8 cellular contexts compared by ENCODE assay signal in genomic region chr4:154549894-154550790, GRCh38. TPM values are rescaled to one million over a fixed set of nuclear protein-coding genes. Genes with fewer than 3 reads are reported as not detected.
A peak's percentile ranks its signal among the peaks of the same experiment; 100 is the strongest.
DNase-seq lines count a peak whose midpoint lies in the region; ATAC-seq and TF ChIP-seq lines count a peak whose summit lies in the region.

TSS of gene PLRG1 (minus strand) at chr4:154550400. CDS start at chr4:154550308, 92 bp downstream.

- no peaks in the 10 kb centered on the region for H3K36me3 ChIP-seq in thymus (ENCODE audit: control insufficient read depth, insufficient read depth)

- no peaks in the 10 kb centered on the region for H3K27me3 ChIP-seq in thymus (ENCODE audit: control insufficient read depth, insufficient read depth)

- intact Hi-C loops in head of caudate nucleus (cut with DNase I) = loop anchor here (5.0 kb wide), 1 partner anchor 72 kb away; no protein-coding TSS in a partner anchor

- H3K9me3 ChIP-seq in thymus (ENCODE audit: control insufficient read depth) = no peaks in the 10 kb centered on the region

- H3K9me3 Mint-ChIP-seq in osteocyte (ENCODE audit: unreplicated experiment) = no peaks in the 10 kb centered on the region

- no peak for TF ChIP-seq CTCF in GM12865 (IDR thresholded peaks at IDR 0.05; ENCODE audit: insufficient read depth, low read depth, low read length, missing control alignments)
- TF ChIP-seq CTCF in osteocyte (IDR thresholded peaks at IDR 0.05) = peak; percentile 23

- H3K27me3 Mint-ChIP-seq in osteocyte (ENCODE audit: unreplicated experiment) = peaks cover 3% of the 10 kb centered on the region

- peak within 1 kb of the TSS; percentile 96 for H3K27ac Mint-ChIP-seq in osteocyte (ENCODE audit: unreplicated experiment)

- H3K4me1 ChIP-seq in thymus (ENCODE audit: control insufficient read depth, insufficient read depth, low read length) = peaks cover 8% of the 10 kb centered on the region

- peaks cover 15% of the 10 kb centered on the region for H3K4me1 Mint-ChIP-seq in osteocyte (ENCODE audit: unreplicated experiment)

- WGBS in thymus = 2% methylated on average over 51 of the region's 51 CpGs

- peak within 1 kb of the TSS; percentile 96 for H3K4me3 Mint-ChIP-seq in osteocyte (ENCODE audit: unreplicated experiment)

- H3K4me3 ChIP-seq in GM12865 (ENCODE audit: low read depth, low read length) = peak within 1 kb of the TSS; percentile 67
- peak within 1 kb of the TSS; percentile 58 for H3K4me3 ChIP-seq in thymus (ENCODE audit: low read length)

- H3K27ac ChIP-seq in thymus (ENCODE audit: low read depth) = peak within 1 kb of the TSS; percentile 56

- ATAC-seq in HG02759 (IDR thresholded peaks at IDR 0.05; ENCODE audit: unreplicated experiment) = peak; percentile 96

- peaks cover 9% of the 10 kb centered on the region for H3K36me3 Mint-ChIP-seq in osteocyte (ENCODE audit: unreplicated experiment)

- peak; percentile 96 for DNase-seq in GM12865 (ENCODE audit: low read depth)
- DNase-seq in NCI-H1417 (lab: John Stamatoyannopoulos, UW) = peak; percentile 89 to 98 (median 94)
- DNase-seq in SW 1271 (lab: John Stamatoyannopoulos, UW) = peak; percentile 62 to 84
- DNase-seq in activated naive CD8-positive, alpha-beta T cell treated with anti-CD3 and anti-CD28 coated beads, Interleukin-2, amount 50 U/mL, for 16 hours (ENCODE audit: low read depth, low spot score) = peak; percentile 89
- DNase-seq in head of caudate nucleus = peak; percentile 90 to 99 (median 97)
- peak; percentile 99 for DNase-seq in osteocyte (ENCODE audit: extremely low spot score, unreplicated experiment)

RNA-seq across cellular contexts. Expression of gene PLRG1, which starts in this region (rescaled TPM):
- 79.3 and 82.1 TPM in 2 replicates for total RNA-seq in osteocyte
- 64.6 TPM for polyA plus RNA-seq in thymus

Comparison
In these comparisons a context has a peak if more than half of its experiments do, and no peak if none do; other contexts are left out.
1. Peak in every context shown above with its lines: DNase-seq, ATAC-seq, H3K4me3 ChIP-seq and H3K27ac ChIP-seq.